In genomic region chr15:60044636-60045273, GRCh38 we compare ENCODE assay signal across 16 cellular contexts. TPM values are rescaled to one million over a fixed set of nuclear protein-coding genes. Genes with fewer than 3 reads are reported as not detected.
DNase-seq lines count a peak whose midpoint lies in the region; ATAC-seq lines count a peak whose summit lies in the region.
"Had no signal": no experiment of that assay in that cellular context is flagged by ENCODE, and none has a peak within 500 bp of the region (broad histone marks: within the 10 kb centered on the region; RNA-seq: fewer than 3 reads in every experiment).

No MANE protein-coding gene starts in this region.

- no peak for DNase-seq in activated T-cell treated with anti-CD3 and anti-CD28 coated beads, Interleukin-2, amount 50 U/mL, for 24 hours
- DNase-seq in activated T-cell treated with anti-CD3 and anti-CD28 coated beads for 4 hours (no peak), LHCN-M2 (ENCODE audit: low read depth) (peak; percentile 29), right cardiac atrium (no peak), NCI-H226 (no peak)
- DNase-seq in activated T-cell treated with anti-CD3 and anti-CD28 coated beads, Interleukin-2, amount 50 U/mL, for 4 hours = no peak
- peak; percentile 45 for DNase-seq in stimulated activated CD8-positive, alpha-beta memory T cell treated with anti-CD3 and anti-CD28 coated beads, Interleukin-4, amount 100 ng/mL, for 48 hours
- DNase-seq: amniotic stem cell, Calu3, NCI-H1930, NCI-H774, nucleus accumbens had no signal

- H3K9me3 ChIP-seq in right cardiac atrium (ENCODE audit: control insufficient read depth, low read length) = no peaks in the 10 kb centered on the region

- H3K9me3 Mint-ChIP-seq in activated T-cell treated with anti-CD3 and anti-CD28 coated beads, Interleukin-2, amount 50 U/mL, for 24 hours = peaks cover 7% of the 10 kb centered on the region
- H3K9me3 Mint-ChIP-seq in activated T-cell treated with anti-CD3 and anti-CD28 coated beads, Interleukin-2, amount 50 U/mL, for 4 hours = peaks cover 6% of the 10 kb centered on the region

- H3K4me3 Mint-ChIP-seq in activated T-cell treated with anti-CD3 and anti-CD28 coated beads, Interleukin-2, amount 50 U/mL, for 24 hours = peak overlapping the region; percentile 43
- no peak overlapping the region for H3K4me3 Mint-ChIP-seq in activated T-cell treated with anti-CD3 and anti-CD28 coated beads, Interleukin-2, amount 50 U/mL, for 4 hours
- H3K4me3 Mint-ChIP-seq: IgD-negative memory B cell had no signal

- no peaks in the 10 kb centered on the region for H3K27me3 ChIP-seq in right cardiac atrium (ENCODE audit: control insufficient read depth, insufficient read depth)

- no peak overlapping the region for H3K27ac ChIP-seq in right cardiac atrium (ENCODE audit: low read length)

- no peak overlapping the region for H3K4me3 ChIP-seq in right cardiac atrium (ENCODE audit: low read length)

- H3K4me1 Mint-ChIP-seq in activated T-cell treated with anti-CD3 and anti-CD28 coated beads, Interleukin-2, amount 50 U/mL, for 24 hours (ENCODE audit: low read depth) = peaks cover 19% of the 10 kb centered on the region
- peaks cover 12% of the 10 kb centered on the region for H3K4me1 Mint-ChIP-seq in activated T-cell treated with anti-CD3 and anti-CD28 coated beads, Interleukin-2, amount 50 U/mL, for 4 hours (ENCODE audit: low read depth)

- peak; percentile 88 to 92 for ATAC-seq in activated T-cell treated with anti-CD3 and anti-CD28 coated beads, Interleukin-2, amount 50 U/mL, for 4 hours
- ATAC-seq in right cardiac atrium (no peak), GM18861 (IDR thresholded peaks at IDR 0.05; ENCODE audit: unreplicated experiment) (no peak)
- ATAC-seq: sciatic nerve had no signal

- H3K36me3 Mint-ChIP-seq in activated T-cell treated with anti-CD3 and anti-CD28 coated beads, Interleukin-2, amount 50 U/mL, for 24 hours (ENCODE audit: low read depth) = no peaks in the 10 kb centered on the region
- H3K36me3 Mint-ChIP-seq in activated T-cell treated with anti-CD3 and anti-CD28 coated beads, Interleukin-2, amount 50 U/mL, for 4 hours (ENCODE audit: insufficient read depth) = no peaks in the 10 kb centered on the region
- H3K36me3 Mint-ChIP-seq: IgD-negative memory B cell had no signal

- WGBS in right cardiac atrium = 53% methylated on average over 5 of the region's 5 CpGs

- H3K4me1 ChIP-seq in right cardiac atrium (ENCODE audit: control insufficient read depth, insufficient read depth, low read length) = no peaks in the 10 kb centered on the region

- peak overlapping the region; percentile 80 for H3K27ac Mint-ChIP-seq in activated T-cell treated with anti-CD3 and anti-CD28 coated beads, Interleukin-2, amount 50 U/mL, for 24 hours
- H3K27ac Mint-ChIP-seq: IgD-negative memory B cell had no signal

- intact Hi-C loops in right cardiac atrium (cut with DNase I) = no loop called here

- peaks cover 4% of the 10 kb centered on the region for H3K27me3 Mint-ChIP-seq in activated T-cell treated with anti-CD3 and anti-CD28 coated beads, Interleukin-2, amount 50 U/mL, for 24 hours
- peaks cover 4% of the 10 kb centered on the region for H3K27me3 Mint-ChIP-seq in activated T-cell treated with anti-CD3 and anti-CD28 coated beads, Interleukin-2, amount 50 U/mL, for 4 hours (ENCODE audit: low read depth)

RNA-seq across cellular contexts. Expression of gene FOXB1, which starts 40.6 kb away (rescaled TPM):
- total RNA-seq in LHCN-M2 (2014; rRNA removed) (not detected in 2 replicates), right cardiac atrium (not detected)
- not detected for polyA plus RNA-seq in LHCN-M2 (2012)
- under 1 TPM; 0.26 to 0.46 (median 0.27) TPM for total RNA-seq in activated T-cell treated with anti-CD3 and anti-CD28 coated beads, Interleukin-2, amount 50 U/mL, for 4 hours
- polyA plus RNA-seq in right cardiac atrium = not detected
- total RNA-seq: Calu3, sciatic nerve had no signal
- polyA plus RNA-seq: AG04450, IgD-negative memory B cell had no signal

Comparison
In these comparisons a context has a peak if more than half of its experiments do, and no peak if none do; other contexts are left out.
1. DNase-seq: peak in LHCN-M2 (single experiment) and stimulated activated CD8-positive, alpha-beta memory T cell treated with anti-CD3 and anti-CD28 coated beads, Interleukin-4, amount 100 ng/mL, for 48 hours (single experiment); none in activated T-cell treated with anti-CD3 and anti-CD28 coated beads, Interleukin-2, amount 50 U/mL, for 24 hours (single experiment), activated T-cell treated with anti-CD3 and anti-CD28 coated beads for 4 hours (single experiment), activated T-cell treated with anti-CD3 and anti-CD28 coated beads, Interleukin-2, amount 50 U/mL, for 4 hours (single experiment), right cardiac atrium (0 of 3) and NCI-H226 (single experiment).
2. ATAC-seq: peak in activated T-cell treated with anti-CD3 and anti-CD28 coated beads, Interleukin-2, amount 50 U/mL, for 4 hours (2 of 2); none in right cardiac atrium (0 of 2) and GM18861 (single experiment).